8 cellular contexts compared by ENCODE assay signal in the genomic region with DNA sequence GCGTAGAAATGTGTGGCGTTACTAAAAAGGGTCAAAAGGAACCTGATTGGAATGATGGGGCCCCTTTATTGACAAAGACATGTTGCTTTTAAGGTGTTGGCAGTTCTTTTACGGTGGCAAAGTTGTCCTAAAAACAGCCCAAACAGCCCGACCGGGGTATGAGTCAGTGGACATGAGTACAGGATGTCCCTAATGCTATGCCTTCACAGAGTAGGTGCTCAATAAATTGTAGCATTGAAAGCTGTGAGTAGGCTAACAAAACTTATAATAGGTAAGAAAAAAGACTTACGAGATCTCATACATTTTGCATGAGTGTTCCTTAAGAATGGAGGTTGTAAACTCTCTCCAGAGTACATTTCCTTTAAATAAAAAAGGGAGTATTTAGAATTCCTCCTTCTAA. TPM values are rescaled to one million over a fixed set of nuclear protein-coding genes. Genes with fewer than 3 reads are reported as not detected.
DNase-seq lines count a peak whose midpoint lies in the region; ATAC-seq and TF ChIP-seq lines count a peak whose summit lies in the region.

No MANE protein-coding gene starts in this region.

- peak overlapping the region; percentile 98 to 99 for H3K27ac Mint-ChIP-seq in effector memory CD8-positive, alpha-beta T cell

- H3K14ac ChIP-seq in trophoblast cell (ENCODE audit: low read length) = no peak overlapping the region

- no peak overlapping the region for H4K8ac ChIP-seq in trophoblast cell (ENCODE audit: low read depth, low read length)

- TF ChIP-seq CTCF in Panc1 (IDR thresholded peaks at IDR 0.05) = no peak

- no peak overlapping the region for H2BK120ac ChIP-seq in trophoblast cell (ENCODE audit: insufficient read depth, low read length, poor library complexity)

- intact Hi-C loops in Panc1 (cut with micrococcal nuclease; ENCODE audit: unreplicated experiment) = no loop called here

- in situ Hi-C loops in Panc1 (cut with HindIII; ENCODE audit: low pct_unique_long_range_greater_than_20kb, low sequenced_read_pairs) = no loop called here

- H3K4me2 ChIP-seq in trophoblast cell (ENCODE audit: low read length) = peak overlapping the region; percentile 61

- peaks cover 11% of the 10 kb centered on the region for H3K79me2 ChIP-seq in trophoblast cell (ENCODE audit: control insufficient read depth, insufficient read depth, low read length, poor library complexity)

- H3K18ac ChIP-seq in trophoblast cell (ENCODE audit: low read length) = no peak overlapping the region

- peak overlapping the region; percentile 81 for H3K27ac ChIP-seq in Panc1 (ENCODE audit: low read length)
- no peak overlapping the region for H3K27ac ChIP-seq in trophoblast cell (ENCODE audit: low read depth, low read length)

- H2AK5ac ChIP-seq in trophoblast cell (ENCODE audit: low read length) = no peak overlapping the region

- H4K91ac ChIP-seq in trophoblast cell (ENCODE audit: low read depth, low read length) = peak overlapping the region; percentile 58

- H3K27me3 ChIP-seq in Panc1 (ENCODE audit: control insufficient read depth, insufficient read depth, low read length) (no peaks in the 10 kb centered on the region), trophoblast cell (ENCODE audit: insufficient read depth, low read length) (no peaks in the 10 kb centered on the region)

- H3K79me1 ChIP-seq in trophoblast cell (ENCODE audit: low read length) = peaks cover 26% of the 10 kb centered on the region

- CTCF ChIA-PET in Panc1 (lab: Charles Lee) = no interaction called here

- peak overlapping the region; percentile 34 for H2BK5ac ChIP-seq in trophoblast cell (ENCODE audit: low read depth, low read length, poor library complexity)

- no CpG with 5 or more reads among the region's 6 CpGs for WGBS in trophoblast cell (ENCODE audit: extremely low coverage, insufficient coverage, insufficient read length)

- H3K4me1 ChIP-seq in Panc1 (ENCODE audit: control insufficient read depth, insufficient read depth, low read length) (peaks cover 32% of the 10 kb centered on the region), trophoblast cell (ENCODE audit: control insufficient read depth in 1 of 2, insufficient read depth in 2 of 2, low read length in 2 of 2) (peaks cover 8 to 15% of the 10 kb centered on the region in 2 experiments)

- no peaks in the 10 kb centered on the region for H3K27me3 Mint-ChIP-seq in effector memory CD8-positive, alpha-beta T cell

- H3K4ac ChIP-seq in trophoblast cell (ENCODE audit: low read depth, low read length) = no peak overlapping the region

- no peaks in the 10 kb centered on the region for H3K9me3 Mint-ChIP-seq in effector memory CD8-positive, alpha-beta T cell

- H3K4me3 ChIP-seq in Panc1 (ENCODE audit: low read depth in 2 of 2, low read length in 2 of 2) (peak overlapping the region; percentile 82 to 91), trophoblast cell (ENCODE audit: low read depth, low read length) (no peak overlapping the region)

- peaks cover 52% of the 10 kb centered on the region for H3K36me3 Mint-ChIP-seq in effector memory CD8-positive, alpha-beta T cell (ENCODE audit: insufficient read depth)

- no peak overlapping the region for H3K9ac ChIP-seq in trophoblast cell (ENCODE audit: low read length)

- POLR2A ChIA-PET in Panc1 (lab: Charles Lee) = interaction anchor here (0.6 kb wide), 1 partner anchor 178 kb away, joined by 3 read pairs; no protein-coding TSS in a partner anchor

- no peak overlapping the region for H2AFZ ChIP-seq in trophoblast cell (ENCODE audit: insufficient read depth, low read length, poor library complexity)

- no peaks in the 10 kb centered on the region for H3K9me3 ChIP-seq in Panc1 (ENCODE audit: control insufficient read depth, insufficient read depth, low read depth, low read length)
- H3K9me3 ChIP-seq in trophoblast cell (ENCODE audit: insufficient read depth, low read depth, low read length) = no peaks in the 10 kb centered on the region

- DNase-seq in EH (ENCODE audit: low read depth) (peak; percentile 54), Panc1 (ENCODE audit: low read depth, low spot score) (no peak), trophoblast cell (no peak), SHP77 treated with DMSO at 0.1 percent for 48 hours (lab: John Stamatoyannopoulos, UW) (no peak), epidermal melanocyte (ENCODE audit: insufficient read length, low spot score) (no peak), NCI-H1436 (lab: John Stamatoyannopoulos, UW) (no peak)
- no peak for DNase-seq in effector memory CD8-positive, alpha-beta T cell

- peak overlapping the region; percentile 89 to 95 for H3K4me3 Mint-ChIP-seq in effector memory CD8-positive, alpha-beta T cell

- ATAC-seq in Panc1 = no peak
- no peak for ATAC-seq in effector memory CD8-positive, alpha-beta T cell (replicated peaks)
- ATAC-seq in GM21825 (IDR thresholded peaks at IDR 0.05; ENCODE audit: unreplicated experiment) = no peak

- H4K12ac ChIP-seq in trophoblast cell (ENCODE audit: low read depth, low read length) = no peak overlapping the region

- H3K36me3 ChIP-seq in Panc1 (ENCODE audit: control insufficient read depth, insufficient read depth, low read length) (no peaks in the 10 kb centered on the region; the same call in 1 of the 2 replicates), trophoblast cell (ENCODE audit: control insufficient read depth in 1 of 2, insufficient read depth in 2 of 2, low read length in 2 of 2) (peaks cover 0 to under 1% of the 10 kb centered on the region in 2 experiments)

- peaks cover 42 to 45% of the 10 kb centered on the region in 2 donors for H3K4me1 Mint-ChIP-seq in effector memory CD8-positive, alpha-beta T cell (ENCODE audit: low read depth in 2 of 2)

- BruUV-seq in Panc1 (replicated peaks; lab: Mats Ljungman, UMichigan) = TSS peak; percentile 62

- H2BK12ac ChIP-seq in trophoblast cell (ENCODE audit: low read length) = no peak overlapping the region

- no peak overlapping the region for H3K23ac ChIP-seq in trophoblast cell (ENCODE audit: low read length)

RNA-seq across cellular contexts. Expression of gene ELK3, which starts 2.6 kb away (rescaled TPM):
- total RNA-seq in Panc1 (2021; ENCODE audit: unreplicated experiment) = 25.1 TPM
- polyA plus RNA-seq in Panc1 (2012; ENCODE audit: insufficient read length) = 21.8 TPM
- 35.5 and 36.8 TPM in 2 replicates for polyA plus RNA-seq in trophoblast cell (2013)
